1 cellular context compared by ENCODE assay signal in the genomic region with DNA sequence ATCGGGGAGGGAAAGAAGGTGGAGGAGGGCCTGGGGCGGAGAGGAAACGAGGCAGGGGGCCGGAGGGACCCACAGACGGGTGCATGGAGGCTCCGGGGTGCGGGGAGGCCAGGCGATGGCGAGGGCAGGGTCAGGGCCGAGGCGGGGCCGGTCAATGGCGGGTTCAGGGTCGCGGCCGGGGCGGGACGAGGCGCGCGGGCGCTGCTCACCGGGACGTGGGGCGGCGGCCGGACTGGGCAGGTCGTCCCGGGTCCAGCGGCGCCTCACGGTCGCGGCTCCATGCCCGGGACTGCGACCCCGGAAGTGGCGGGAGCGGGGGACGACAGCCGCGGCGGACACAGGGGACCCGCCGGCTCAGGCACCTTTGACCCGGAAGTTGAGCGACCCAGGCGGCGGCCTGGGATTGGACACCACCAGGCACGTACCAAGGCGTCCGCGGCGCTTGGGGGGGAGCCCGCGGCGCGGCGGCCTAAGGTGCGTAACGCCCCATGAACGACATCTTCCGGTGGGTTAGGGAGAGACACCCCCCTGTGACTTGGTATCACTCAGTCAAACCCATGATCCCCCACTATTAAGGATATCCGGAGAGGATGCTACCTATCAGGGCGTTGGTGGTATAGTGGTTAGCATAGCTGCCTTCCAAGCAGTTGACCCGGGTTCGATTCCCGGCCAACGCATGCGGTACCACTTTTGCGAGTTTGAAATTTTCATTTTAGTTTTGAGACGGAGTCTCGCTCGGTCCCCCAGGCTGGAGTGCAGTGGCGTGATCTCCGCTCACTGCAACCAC.
TF ChIP-seq lines count a peak whose summit lies in the region.

A gene (minus strand): TSS at position 378 of the 787 bp plus-strand sequence. CDS start 3,936 bp downstream, outside the sequence.

TF ChIP-seq in HepG2, 621 proteins besides CTCF, POLR2A, EP300 and RAD21 (continued from another document):
- TF ChIP-seq, protein P1, sequence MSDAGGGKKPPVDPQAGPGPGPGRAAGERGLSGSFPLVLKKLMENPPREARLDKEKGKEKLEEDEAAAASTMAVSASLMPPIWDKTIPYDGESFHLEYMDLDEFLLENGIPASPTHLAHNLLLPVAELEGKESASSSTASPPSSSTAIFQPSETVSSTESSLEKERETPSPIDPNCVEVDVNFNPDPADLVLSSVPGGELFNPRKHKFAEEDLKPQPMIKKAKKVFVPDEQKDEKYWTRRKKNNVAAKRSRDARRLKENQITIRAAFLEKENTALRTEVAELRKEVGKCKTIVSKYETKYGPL (CRISPR knock-in tag; IDR thresholded peaks at IDR 0.05), result no peak
- TF ChIP-seq, protein P2, sequence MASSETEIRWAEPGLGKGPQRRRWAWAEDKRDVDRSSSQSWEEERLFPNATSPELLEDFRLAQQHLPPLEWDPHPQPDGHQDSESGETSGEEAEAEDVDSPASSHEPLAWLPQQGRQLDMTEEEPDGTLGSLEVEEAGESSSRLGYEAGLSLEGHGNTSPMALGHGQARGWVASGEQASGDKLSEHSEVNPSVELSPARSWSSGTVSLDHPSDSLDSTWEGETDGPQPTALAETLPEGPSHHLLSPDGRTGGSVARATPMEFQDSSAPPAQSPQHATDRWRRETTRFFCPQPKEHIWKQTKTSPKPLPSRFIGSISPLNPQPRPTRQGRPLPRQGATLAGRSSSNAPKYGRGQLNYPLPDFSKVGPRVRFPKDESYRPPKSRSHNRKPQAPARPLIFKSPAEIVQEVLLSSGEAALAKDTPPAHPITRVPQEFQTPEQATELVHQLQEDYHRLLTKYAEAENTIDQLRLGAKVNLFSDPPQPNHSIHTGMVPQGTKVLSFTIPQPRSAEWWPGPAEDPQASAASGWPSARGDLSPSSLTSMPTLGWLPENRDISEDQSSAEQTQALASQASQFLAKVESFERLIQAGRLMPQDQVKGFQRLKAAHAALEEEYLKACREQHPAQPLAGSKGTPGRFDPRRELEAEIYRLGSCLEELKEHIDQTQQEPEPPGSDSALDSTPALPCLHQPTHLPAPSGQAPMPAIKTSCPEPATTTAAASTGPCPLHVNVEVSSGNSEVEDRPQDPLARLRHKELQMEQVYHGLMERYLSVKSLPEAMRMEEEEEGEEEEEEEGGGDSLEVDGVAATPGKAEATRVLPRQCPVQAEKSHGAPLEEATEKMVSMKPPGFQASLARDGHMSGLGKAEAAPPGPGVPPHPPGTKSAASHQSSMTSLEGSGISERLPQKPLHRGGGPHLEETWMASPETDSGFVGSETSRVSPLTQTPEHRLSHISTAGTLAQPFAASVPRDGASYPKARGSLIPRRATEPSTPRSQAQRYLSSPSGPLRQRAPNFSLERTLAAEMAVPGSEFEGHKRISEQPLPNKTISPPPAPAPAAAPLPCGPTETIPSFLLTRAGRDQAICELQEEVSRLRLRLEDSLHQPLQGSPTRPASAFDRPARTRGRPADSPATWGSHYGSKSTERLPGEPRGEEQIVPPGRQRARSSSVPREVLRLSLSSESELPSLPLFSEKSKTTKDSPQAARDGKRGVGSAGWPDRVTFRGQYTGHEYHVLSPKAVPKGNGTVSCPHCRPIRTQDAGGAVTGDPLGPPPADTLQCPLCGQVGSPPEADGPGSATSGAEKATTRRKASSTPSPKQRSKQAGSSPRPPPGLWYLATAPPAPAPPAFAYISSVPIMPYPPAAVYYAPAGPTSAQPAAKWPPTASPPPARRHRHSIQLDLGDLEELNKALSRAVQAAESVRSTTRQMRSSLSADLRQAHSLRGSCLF (CRISPR knock-in tag; IDR thresholded peaks at IDR 0.05; ENCODE audit: borderline replicate concordance), result no peak
- TF ChIP-seq HHEX (CRISPR knock-in tag; IDR thresholded peaks at IDR 0.05), result no peak
- TF ChIP-seq, protein P3, sequence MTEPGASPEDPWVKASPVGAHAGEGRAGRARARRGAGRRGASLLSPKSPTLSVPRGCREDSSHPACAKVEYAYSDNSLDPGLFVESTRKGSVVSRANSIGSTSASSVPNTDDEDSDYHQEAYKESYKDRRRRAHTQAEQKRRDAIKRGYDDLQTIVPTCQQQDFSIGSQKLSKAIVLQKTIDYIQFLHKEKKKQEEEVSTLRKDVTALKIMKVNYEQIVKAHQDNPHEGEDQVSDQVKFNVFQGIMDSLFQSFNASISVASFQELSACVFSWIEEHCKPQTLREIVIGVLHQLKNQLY (CRISPR knock-in tag; IDR thresholded peaks at IDR 0.05), result no peak
- TF ChIP-seq ZNF782 (CRISPR knock-in tag; IDR thresholded peaks at IDR 0.05; ENCODE audit: borderline replicate concordance), result no peak; the same call in 1 of the 2 replicates
